ENCODE assay signal across 14 cellular contexts in the genomic region with DNA sequence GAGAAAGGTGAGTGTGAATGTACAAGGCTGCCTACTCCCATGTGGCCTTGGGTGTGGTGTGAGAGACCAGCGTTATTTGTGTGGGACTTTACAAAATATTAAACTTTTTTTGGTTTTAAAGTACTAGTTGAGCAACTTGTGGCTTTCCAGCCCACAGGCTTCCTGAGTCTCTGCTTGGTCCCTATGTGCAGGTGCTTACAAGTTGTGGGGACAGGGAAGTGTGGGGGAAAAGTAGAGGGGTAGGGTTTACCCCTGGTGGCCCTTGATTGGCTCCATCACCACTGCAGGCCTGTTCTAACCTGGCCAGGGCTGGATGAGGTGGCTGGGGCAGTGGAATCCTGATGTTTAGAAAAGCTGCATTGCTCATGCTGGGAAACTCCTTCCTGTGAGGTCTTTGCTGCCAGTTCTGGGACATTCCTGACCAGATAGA. TPM values are rescaled to one million over a fixed set of nuclear protein-coding genes. Genes with fewer than 3 reads are reported as not detected.
A peak's percentile ranks its signal among the peaks of the same experiment; 100 is the strongest.
DNase-seq lines count a peak whose midpoint lies in the region; ATAC-seq and FAIRE-seq lines count a peak whose summit lies in the region.
"Had no signal": no experiment of that assay in that cellular context is flagged by ENCODE, and none has a peak within 500 bp of the region (broad histone marks: within the 10 kb centered on the region; RNA-seq: fewer than 3 reads in every experiment).

No MANE protein-coding gene starts in this region.

- no peaks in the 10 kb centered on the region for H3K27me3 Mint-ChIP-seq in activated naive CD8-positive, alpha-beta T cell treated with anti-CD3 and anti-CD28 coated beads for 36 hours
- H3K27me3 Mint-ChIP-seq: activated naive CD8-positive, alpha-beta T cell had no signal

- peak overlapping the region; percentile 69 for H3K27ac Mint-ChIP-seq in activated naive CD8-positive, alpha-beta T cell treated with anti-CD3 and anti-CD28 coated beads for 36 hours

- DNase-seq in activated naive CD8-positive, alpha-beta T cell treated with anti-CD3 and anti-CD28 coated beads for 36 hours: no peak
- DNase-seq in HTR-8/SVneo (ENCODE audit: insufficient read length, low spot score) (no peak), NCI-H1417 treated with DMSO at 0.1 percent for 48 hours (lab: John Stamatoyannopoulos, UW) (no peak), left ventricle myocardium superior (no peak)
- DNase-seq: Calu3, mucosa of descending colon, NCI-H1436, NCI-H774, SJCRH30 had no signal

- H3K36me3 Mint-ChIP-seq in activated naive CD8-positive, alpha-beta T cell treated with anti-CD3 and anti-CD28 coated beads for 36 hours: peaks cover 7% of the 10 kb centered on the region

- ATAC-seq in GM18508 (IDR thresholded peaks at IDR 0.05; ENCODE audit: insufficient read depth, unreplicated experiment): peak; percentile 25
- ATAC-seq in GM19463 (IDR thresholded peaks at IDR 0.05; ENCODE audit: unreplicated experiment): peak; percentile 20
- peak; percentile 15 for ATAC-seq in HG03095 (IDR thresholded peaks at IDR 0.05; ENCODE audit: unreplicated experiment)
- no peak for ATAC-seq in left ventricle myocardium superior
- ATAC-seq: mucosa of descending colon had no signal

- no peak for FAIRE-seq in HTR-8/SVneo (lab: Jason Lieb, UNC)
- FAIRE-seq: H54 had no signal

- peaks cover 3% of the 10 kb centered on the region for H3K9me3 Mint-ChIP-seq in activated naive CD8-positive, alpha-beta T cell treated with anti-CD3 and anti-CD28 coated beads for 36 hours

- no peak overlapping the region for H3K4me3 Mint-ChIP-seq in activated naive CD8-positive, alpha-beta T cell treated with anti-CD3 and anti-CD28 coated beads for 36 hours
- H3K4me3 Mint-ChIP-seq: activated naive CD8-positive, alpha-beta T cell had no signal

- peaks cover 66% of the 10 kb centered on the region for H3K4me1 Mint-ChIP-seq in activated naive CD8-positive, alpha-beta T cell treated with anti-CD3 and anti-CD28 coated beads for 36 hours

- intact Hi-C loops in left ventricle myocardium superior (cut with micrococcal nuclease): no loop called here

RNA-seq across cellular contexts. Expression of gene PTTG1, which starts 19.7 kb away (rescaled TPM):
- 100 to 1,000 TPM; 102 to 105 TPM for total RNA-seq in activated naive CD8-positive, alpha-beta T cell treated with anti-CD3 and anti-CD28 coated beads for 36 hours
- total RNA-seq in left ventricle myocardium superior: 1.4 TPM

RNA-seq across cellular contexts. Expression of gene SLU7, which starts 22.5 kb away (rescaled TPM):
- total RNA-seq in activated naive CD8-positive, alpha-beta T cell treated with anti-CD3 and anti-CD28 coated beads for 36 hours: 10 to 100 TPM; 42.2 to 43.7 TPM
- 46.5 TPM for total RNA-seq in left ventricle myocardium superior

RNA-seq across cellular contexts. Expression of gene FAM200C, which starts 41.5 kb away (rescaled TPM):
- total RNA-seq in activated naive CD8-positive, alpha-beta T cell treated with anti-CD3 and anti-CD28 coated beads for 36 hours: under 1 TPM; 0.48 to 0.68 TPM
- 4.3 TPM for total RNA-seq in left ventricle myocardium superior

Comparison
In these comparisons a context has a peak if more than half of its experiments do, and no peak if none do; other contexts are left out.
1. RNA of gene PTTG1, which starts 19.7 kb away (total RNA-seq): 102 to 105 TPM in activated naive CD8-positive, alpha-beta T cell treated with anti-CD3 and anti-CD28 coated beads for 36 hours; 1.4 TPM in left ventricle myocardium superior (single experiment); every median in the first group is over 10 times any median in the second.